In genomic region chr5:57366744-57367143, GRCh38 we compare ENCODE assay signal across 19 cellular contexts.
DNase-seq lines count a peak whose midpoint lies in the region; ATAC-seq and TF ChIP-seq lines count a peak whose summit lies in the region.
"Had no signal": no experiment of that assay in that cellular context is flagged by ENCODE, and none has a peak within 500 bp of the region (broad histone marks: within the 10 kb centered on the region; RNA-seq: fewer than 3 reads in every experiment).

No MANE protein-coding gene starts in this region.

- WGBS in mammary epithelial cell (ENCODE audit: low coverage, missing lambda C conversion rate), result 0% methylated on average over 1 of the region's 1 CpG

- peak overlapping the region; percentile 39 for H3K4me2 ChIP-seq in mammary epithelial cell (ENCODE audit: insufficient read depth, low read depth, low read length)

- H3K4me1 ChIP-seq in mammary epithelial cell (ENCODE audit: insufficient read depth, low read length), result peaks cover 27% of the 10 kb centered on the region
- no peaks in the 10 kb centered on the region for H3K4me1 ChIP-seq in right atrium auricular region

- H3K27me3 ChIP-seq in mammary epithelial cell (ENCODE audit: insufficient read depth, low read length), result no peaks in the 10 kb centered on the region
- no peaks in the 10 kb centered on the region for H3K27me3 ChIP-seq in right atrium auricular region

- H3K9me3 ChIP-seq in mammary epithelial cell (replicated peaks; ENCODE audit: insufficient read depth, low read length) (no peaks in the 10 kb centered on the region), right atrium auricular region (no peaks in the 10 kb centered on the region)

- peak; percentile 61 for DNase-seq in Daoy (ENCODE audit: low read depth)
- peak; percentile 7 for DNase-seq in LHCN-M2 (ENCODE audit: low read depth)
- DNase-seq in mammary epithelial cell, result peak; percentile 67
- DNase-seq in kidney tubule cell (ENCODE audit: low spot score), result peak; percentile 84
- DNase-seq in right atrium auricular region (ENCODE audit: low spot score), result no peak
- no peak for DNase-seq in cerebellum (ENCODE audit: low spot score)
- DNase-seq in NCI-H2107 (lab: John Stamatoyannopoulos, UW), result no peak
- DNase-seq: activated CD4-positive, alpha-beta T cell treated with anti-CD3 and anti-CD28 coated beads, Interleukin-2, amount 50 U/mL, for 1 hour; activated naive CD8-positive, alpha-beta T cell treated with anti-CD3 and anti-CD28 coated beads, Interleukin-2, amount 10 ng/mL, durations not matched to agents 7 days and 5 days; activated T-cell treated with anti-CD3 and anti-CD28 coated beads, Interleukin-2, amount 50 U/mL, for 24 hours; C1 segment of cervical spinal cord; hippocampal formation; left ventricle myocardium superior; MV-4-11; naive B cell; Right ventricle myocardium superior; stimulated activated naive CD8-positive, alpha-beta T cell treated with anti-CD3 and anti-CD28 coated beads, Interleukin-15, amount 100 ng/mL, for 72 hours; T1000 had no signal

- H3K36me3 ChIP-seq in mammary epithelial cell (ENCODE audit: insufficient read depth, low read length) (no peaks in the 10 kb centered on the region), right atrium auricular region (no peaks in the 10 kb centered on the region)

- CTCF ChIA-PET in mammary epithelial cell (lab: Charles Lee; ENCODE audit: low non-redundant PET), result interaction anchor here (0.7 kb wide), 1 partner anchor 67 kb away, joined by 4 read pairs; no protein-coding TSS in a partner anchor

- H3K9ac ChIP-seq in mammary epithelial cell (ENCODE audit: insufficient read depth, low read length), result no peak overlapping the region

- dilution Hi-C loops in mammary epithelial cell (cut with HindIII; ENCODE audit: low sequenced_read_pairs), result no loop called here

- no peak for TF ChIP-seq CTCF in mammary epithelial cell (conservative IDR thresholded peaks at IDR 0.05 in 1 of 2, IDR thresholded peaks at IDR 0.05 in 1 of 2; ENCODE audit: extremely low read depth in 1 of 2, insufficient read depth in 1 of 2, low read depth in 1 of 2, low read length in 2 of 2)
- TF ChIP-seq CTCF in right atrium auricular region (IDR thresholded peaks at IDR 0.05), result no peak

- ATAC-seq in HG02610 (IDR thresholded peaks at IDR 0.05; ENCODE audit: unreplicated experiment), result no peak
- ATAC-seq: left ventricle myocardium superior; stimulated activated naive CD8-positive, alpha-beta T cell treated with anti-CD3 and anti-CD28 coated beads, Interleukin-15, amount 100 ng/mL, for 72 hours had no signal

- in situ Hi-C loops in mammary epithelial cell (cut with MboI; ENCODE audit: low sequenced_read_pairs in 2 of 2), result no loop called here

- H2AFZ ChIP-seq in mammary epithelial cell (ENCODE audit: low read depth, low read length), result peak overlapping the region; percentile 23

- no TSS peak for BruUV-seq in mammary epithelial cell (replicated peaks; lab: Mats Ljungman, UMichigan)

- intact Hi-C loops in mammary epithelial cell (cut with micrococcal nuclease), result no loop called here

- H3K4me3 ChIP-seq in mammary epithelial cell (replicated peaks in 1 of 3; ENCODE audit: insufficient read depth in 1 of 3, low read depth in 2 of 3, low read length in 3 of 3) (no peak overlapping the region), right atrium auricular region (no peak overlapping the region)

- H4K20me1 ChIP-seq in mammary epithelial cell (ENCODE audit: insufficient read depth, low read length), result no peaks in the 10 kb centered on the region

- H3K27ac ChIP-seq in mammary epithelial cell (ENCODE audit: insufficient read depth, low read depth, low read length) (peak overlapping the region; percentile 53), right atrium auricular region (no peak overlapping the region)

- H3K79me2 ChIP-seq in mammary epithelial cell (ENCODE audit: insufficient read depth, low read length), result no peaks in the 10 kb centered on the region

Comparison
In these comparisons a context has a peak if more than half of its experiments do, and no peak if none do; other contexts are left out.
1. DNase-seq: peak in Daoy (single experiment), LHCN-M2 (single experiment), mammary epithelial cell (single experiment) and kidney tubule cell (single experiment); none in right atrium auricular region (single experiment), cerebellum (single experiment) and NCI-H2107 (single experiment).